15 cellular contexts compared by ENCODE assay signal in genomic region chr15:28084547-28084946, GRCh38. TPM values are rescaled to one million over a fixed set of nuclear protein-coding genes. Genes with fewer than 3 reads are reported as not detected.
DNase-seq lines count a peak whose midpoint lies in the region; TF ChIP-seq lines count a peak whose summit lies in the region.
"Had no signal": no experiment of that assay in that cellular context is flagged by ENCODE, and none has a peak within 500 bp of the region (broad histone marks: within the 10 kb centered on the region; RNA-seq: fewer than 3 reads in every experiment).

No MANE protein-coding gene starts in this region.

- H3K27me3 ChIP-seq in neural progenitor cell: no peaks in the 10 kb centered on the region
- H3K27me3 ChIP-seq: BLaER1 had no signal

- H3K4me3 ChIP-seq in choroid plexus epithelial cell (ENCODE audit: low read depth, low read length): no peak overlapping the region
- H3K4me3 ChIP-seq in neural progenitor cell: no peak overlapping the region
- H3K4me3 ChIP-seq: BLaER1, GM12878, GM23248 had no signal

- no peaks in the 10 kb centered on the region for H3K9me3 ChIP-seq in neural progenitor cell (ENCODE audit: low read depth)

- no peaks in the 10 kb centered on the region for H4K20me1 ChIP-seq in neural progenitor cell (ENCODE audit: low read depth)
- H4K20me1 ChIP-seq: BLaER1 had no signal

- no peak overlapping the region for H3K9ac ChIP-seq in neural progenitor cell
- H3K9ac ChIP-seq: BLaER1, GM23248 had no signal

- H3K36me3 Mint-ChIP-seq in neural progenitor cell: no peaks in the 10 kb centered on the region
- H3K36me3 Mint-ChIP-seq in immature natural killer cell: peaks cover 0 to 3% (median 0%) of the 10 kb centered on the region in 3 donors

- H3K4me1 ChIP-seq in neural progenitor cell: peaks cover 6% of the 10 kb centered on the region

- no peaks in the 10 kb centered on the region for H3F3A ChIP-seq in neural progenitor cell (ENCODE audit: low read depth)

- H3K4me2 ChIP-seq in neural progenitor cell: no peak overlapping the region
- H3K4me2 ChIP-seq: BLaER1 had no signal

- DNase-seq in NCI-H2171 treated with DMSO at 0.1 percent for 48 hours (lab: John Stamatoyannopoulos, UW) (peak; percentile 14), NCI-H2171 (lab: John Stamatoyannopoulos, UW) (no peak), choroid plexus epithelial cell (ENCODE audit: low read depth) (peak; percentile 58), neural progenitor cell (ENCODE audit: low spot score) (no peak), COR-L47 (lab: John Stamatoyannopoulos, UW) (no peak), immature natural killer cell (no peak), GDM1 (lab: John Stamatoyannopoulos, UW) (no peak)
- DNase-seq: AML-193; CD8-positive, alpha-beta memory T cell; DMS53; GM23248; IMR-90 had no signal

- no peaks in the 10 kb centered on the region for H3K36me3 ChIP-seq in neural progenitor cell
- H3K36me3 ChIP-seq: BLaER1 had no signal

- H3K27me3 Mint-ChIP-seq in neural progenitor cell (ENCODE audit: insufficient read depth, low read depth): peaks cover 9% of the 10 kb centered on the region
- peaks cover 0 to 10% (median 8%) of the 10 kb centered on the region in 3 donors for H3K27me3 Mint-ChIP-seq in immature natural killer cell (ENCODE audit: low read depth in 3 of 3)

- H3K9me3 Mint-ChIP-seq in neural progenitor cell: peaks cover 13% of the 10 kb centered on the region
- peaks cover 0 to 7% (median 4%) of the 10 kb centered on the region in 6 donors for H3K9me3 Mint-ChIP-seq in immature natural killer cell

- no peaks in the 10 kb centered on the region for H3K79me2 ChIP-seq in neural progenitor cell (ENCODE audit: low read depth)

- TF ChIP-seq CTCF in choroid plexus epithelial cell (conservative IDR thresholded peaks at IDR 0.05; ENCODE audit: low read depth, low read length) (no peak), neural progenitor cell (IDR thresholded peaks at IDR 0.05) (no peak)

- peak overlapping the region; percentile 66 for H3K27ac Mint-ChIP-seq in neural progenitor cell
- no peak overlapping the region for H3K27ac Mint-ChIP-seq in immature natural killer cell
- H3K27ac Mint-ChIP-seq: CD8-positive, alpha-beta memory T cell had no signal

- H2AFZ ChIP-seq in neural progenitor cell (replicated peaks): no peak overlapping the region
- H2AFZ ChIP-seq: GM23248 had no signal

- no peak overlapping the region for H3K27ac ChIP-seq in neural progenitor cell
- H3K27ac ChIP-seq: 22Rv1, BLaER1, GM23248 had no signal

- H3K4me1 Mint-ChIP-seq in neural progenitor cell: peaks cover 5% of the 10 kb centered on the region
- peaks cover 0 to 10% of the 10 kb centered on the region in 2 donors for H3K4me1 Mint-ChIP-seq in immature natural killer cell
- H3K4me1 Mint-ChIP-seq: CD8-positive, alpha-beta memory T cell had no signal

- H3K4me3 Mint-ChIP-seq in neural progenitor cell (no peak overlapping the region), immature natural killer cell (no peak overlapping the region)

RNA-seq across cellular contexts. Expression of gene OCA2, which starts 14.6 kb away (rescaled TPM):
- 0.65 and 1.0 TPM in 2 replicates for total RNA-seq in neural progenitor cell (ENCODE audit: low replicate concordance)
- under 1 TPM in 1 of 3 donors, not detected in 2; 0.50 TPM for polyA plus RNA-seq in immature natural killer cell
- total RNA-seq: CD8-positive, alpha-beta memory T cell; GM12878; GM23248 had no signal
- polyA plus RNA-seq: CD8-positive, alpha-beta memory T cell; GM23248 had no signal

Comparison
In these comparisons a context has a peak if more than half of its experiments do, and no peak if none do; other contexts are left out.
1. DNase-seq: peak in NCI-H2171 treated with DMSO at 0.1 percent for 48 hours (single experiment) and choroid plexus epithelial cell (single experiment); none in NCI-H2171 (single experiment), neural progenitor cell (single experiment), COR-L47 (single experiment), immature natural killer cell (0 of 3) and GDM1 (single experiment).